ENCODE assay signal across 14 cellular contexts in genomic region chr3:165502707-165503106, GRCh38.
"Had no signal": no experiment of that assay in that cellular context is flagged by ENCODE, and none has a peak within 500 bp of the region (broad histone marks: within the 10 kb centered on the region; RNA-seq: fewer than 3 reads in every experiment).

No MANE protein-coding gene starts in this region.

- H3K27ac Mint-ChIP-seq: activated naive CD4-positive, alpha-beta T cell treated with anti-CD3 and anti-CD28 coated beads for 36 hours; activated naive CD8-positive, alpha-beta T cell treated with anti-CD3 and anti-CD28 coated beads, Interleukin-2, amount 50 U/mL, for 24 hours; activated T-helper 2 cell treated with anti-CD3 and anti-CD28 coated beads, Interferon-gamma antibody, Interleukin-2, Interleukin-4, amounts not matched to agents 10 μg/mL and 5 μg/mL and 100 μg/mL, durations not matched to agents 14 hours and 24 hours and 36 hours; effector memory CD8-positive, alpha-beta T cell; stimulated activated naive CD8-positive, alpha-beta T cell treated with anti-CD3 and anti-CD28 coated beads, Interleukin-15, Interleukin-2, amounts not matched to agents 100 ng/mL and 50 ng/mL, for 24 hours had no signal

- ATAC-seq: activated naive CD8-positive, alpha-beta T cell treated with anti-CD3 and anti-CD28 coated beads, Interleukin-2, amount 50 U/mL, for 24 hours; effector memory CD8-positive, alpha-beta T cell; foreskin keratinocyte had no signal

- H3K27me3 Mint-ChIP-seq: activated naive CD8-positive, alpha-beta T cell treated with anti-CD3 and anti-CD28 coated beads, Interleukin-2, amount 50 U/mL, for 24 hours; effector memory CD8-positive, alpha-beta T cell; stimulated activated naive CD8-positive, alpha-beta T cell treated with anti-CD3 and anti-CD28 coated beads, Interleukin-15, Interleukin-2, amounts not matched to agents 100 ng/mL and 50 ng/mL, for 24 hours had no signal

- H3K4me1 Mint-ChIP-seq: activated naive CD8-positive, alpha-beta T cell treated with anti-CD3 and anti-CD28 coated beads, Interleukin-2, amount 50 U/mL, for 24 hours had no signal

- DNase-seq: activated CD4-positive, alpha-beta T cell treated with anti-CD3 and anti-CD28 coated beads for 1 hour; activated CD4-positive, alpha-beta T cell treated with anti-CD3 and anti-CD28 coated beads, Interleukin-2, amount 50 U/mL, for 4 hours; activated naive CD4-positive, alpha-beta T cell treated with anti-CD3 and anti-CD28 coated beads for 36 hours; activated naive CD8-positive, alpha-beta T cell treated with anti-CD3 and anti-CD28 coated beads, Interleukin-2, amount 50 U/mL, for 24 hours; dermis blood vessel endothelial cell; effector memory CD8-positive, alpha-beta T cell; foreskin keratinocyte; sigmoid colon; spleen; T1000; trophoblast cell had no signal

- H3K4me3 ChIP-seq: sigmoid colon, spleen, suprapubic skin had no signal

- H3K4me3 Mint-ChIP-seq: activated naive CD4-positive, alpha-beta T cell treated with anti-CD3 and anti-CD28 coated beads for 36 hours; activated naive CD8-positive, alpha-beta T cell treated with anti-CD3 and anti-CD28 coated beads, Interleukin-2, amount 50 U/mL, for 24 hours; effector memory CD8-positive, alpha-beta T cell; stimulated activated naive CD8-positive, alpha-beta T cell treated with anti-CD3 and anti-CD28 coated beads, Interleukin-15, Interleukin-2, amounts not matched to agents 100 ng/mL and 50 ng/mL, for 24 hours had no signal
